ENCODE assay signal across 15 cellular contexts in the genomic region with DNA sequence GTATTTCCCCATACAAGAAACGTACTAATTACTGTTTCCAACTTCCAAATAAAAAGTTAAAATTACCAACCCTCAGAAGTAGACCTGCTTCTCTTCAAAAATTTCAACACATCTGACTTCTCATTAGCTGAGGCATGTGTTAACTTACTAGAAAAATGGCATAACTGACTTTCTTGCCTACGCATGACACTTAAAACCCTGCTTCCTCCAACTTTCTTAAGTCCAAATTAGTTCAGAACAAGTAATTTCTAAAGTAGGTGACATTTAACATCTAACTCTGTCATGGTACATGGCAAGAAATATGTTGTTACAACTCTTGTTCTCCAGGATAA. TPM values are rescaled to one million over a fixed set of nuclear protein-coding genes. Genes with fewer than 3 reads are reported as not detected.
DNase-seq lines count a peak whose midpoint lies in the region; ATAC-seq, FAIRE-seq and TF ChIP-seq lines count a peak whose summit lies in the region.
"Had no signal": no experiment of that assay in that cellular context is flagged by ENCODE, and none has a peak within 500 bp of the region (broad histone marks: within the 10 kb centered on the region; RNA-seq: fewer than 3 reads in every experiment).

No MANE protein-coding gene starts in this region.

- H3K4me2 ChIP-seq in MM.1S (ENCODE audit: low read depth, low read length), result peak overlapping the region; percentile 87; the same call in 1 of the 2 replicates
- peak overlapping the region; percentile 89 for H3K4me2 ChIP-seq in GM12878 (ENCODE audit: control insufficient read depth, insufficient read depth)
- H3K4me2 ChIP-seq in smooth muscle cell, result peak overlapping the region; percentile 86
- no peak overlapping the region; the same call in 1 of the 2 replicates for H3K4me2 ChIP-seq in OCI-LY7 (ENCODE audit: low read length)

- H3K9ac ChIP-seq in MM.1S (ENCODE audit: low read length), result no peak overlapping the region
- no peak overlapping the region; the same call in none of the 2 replicates for H3K9ac ChIP-seq in GM12878 (ENCODE audit: control insufficient read depth, insufficient read depth, low read length)
- H3K9ac ChIP-seq in smooth muscle cell (ENCODE audit: low read depth), result no peak overlapping the region

- intact Hi-C loops in GM12878 (cut with micrococcal nuclease; ENCODE audit: unreplicated experiment) (no loop called here), OCI-LY7 (cut with micrococcal nuclease; ENCODE audit: unreplicated experiment) (no loop called here)

- H3K9me2 ChIP-seq in MM.1S (replicated peaks; ENCODE audit: insufficient read depth, low read length) (no peaks in the 10 kb centered on the region), OCI-LY7 (ENCODE audit: insufficient read depth, low read length) (no peaks in the 10 kb centered on the region)

- peaks cover 42% of the 10 kb centered on the region for H3F3A ChIP-seq in MM.1S (ENCODE audit: insufficient read depth, low read length)
- peaks cover 30% of the 10 kb centered on the region for H3F3A ChIP-seq in smooth muscle cell (ENCODE audit: low read depth)

- no peak for ATAC-seq in activated CD8-positive, alpha-beta memory T cell treated with anti-CD3 and anti-CD28 coated beads, Interleukin-2, amount 10 ng/mL, durations not matched to agents 7 days and 5 days
- ATAC-seq in GM12878 (no peak), GM21423 (IDR thresholded peaks at IDR 0.05; ENCODE audit: unreplicated experiment) (no peak)
- ATAC-seq: body of pancreas, PC-3 had no signal

- peak overlapping the region; percentile 12 for H3K4me3 Mint-ChIP-seq in activated CD8-positive, alpha-beta memory T cell treated with anti-CD3 and anti-CD28 coated beads, Interleukin-2, amount 10 ng/mL, durations not matched to agents 7 days and 5 days

- H3K36me3 Mint-ChIP-seq in activated CD8-positive, alpha-beta memory T cell treated with anti-CD3 and anti-CD28 coated beads, Interleukin-2, amount 10 ng/mL, durations not matched to agents 7 days and 5 days, result peaks cover 9% of the 10 kb centered on the region

- no peak for TF ChIP-seq EP300 in GM12878 (IDR thresholded peaks at IDR 0.05; ENCODE audit: borderline replicate concordance in 1 of 2, control insufficient read depth in 1 of 2, low read depth in 2 of 2, low read length in 2 of 2)

- H4K20me1 ChIP-seq in MM.1S (ENCODE audit: insufficient read depth, low read length), result peaks cover 93% of the 10 kb centered on the region
- H4K20me1 ChIP-seq in GM12878 (ENCODE audit: control insufficient read depth, insufficient read depth), result peaks cover 39% of the 10 kb centered on the region
- H4K20me1 ChIP-seq in smooth muscle cell (ENCODE audit: low read depth), result peaks cover 95% of the 10 kb centered on the region
- peaks cover 77% of the 10 kb centered on the region for H4K20me1 ChIP-seq in OCI-LY7 (ENCODE audit: insufficient read depth, low read length)

- no peaks in the 10 kb centered on the region for H3K36me3 ChIP-seq in MM.1S (replicated peaks; ENCODE audit: insufficient read depth, low read length)
- H3K36me3 ChIP-seq in GM12878 (ENCODE audit: control insufficient read depth in 2 of 2, insufficient read depth in 2 of 2, low read length in 1 of 2), result peaks cover 1 to 2% of the 10 kb centered on the region in 2 experiments; a peak in 2 of 4 replicates
- no peaks in the 10 kb centered on the region for H3K36me3 ChIP-seq in smooth muscle cell (ENCODE audit: low read depth)
- H3K36me3 ChIP-seq in OCI-LY7 (ENCODE audit: insufficient read depth, low read length), result no peaks in the 10 kb centered on the region; the same call in 1 of the 2 replicates

- H2AFZ ChIP-seq in MM.1S (ENCODE audit: low read length) (no peak overlapping the region), GM12878 (ENCODE audit: control insufficient read depth, low read depth, low read length) (no peak overlapping the region), smooth muscle cell (ENCODE audit: low read depth) (no peak overlapping the region), OCI-LY7 (ENCODE audit: low read length) (no peak overlapping the region)

- H3K27ac Mint-ChIP-seq in activated CD8-positive, alpha-beta memory T cell treated with anti-CD3 and anti-CD28 coated beads, Interleukin-2, amount 10 ng/mL, durations not matched to agents 7 days and 5 days, result peak overlapping the region; percentile 31

- H3K9me3 ChIP-seq in MM.1S (replicated peaks; ENCODE audit: insufficient read depth, low read length), result no peaks in the 10 kb centered on the region
- H3K9me3 ChIP-seq in GM12878 (replicated peaks; ENCODE audit: control insufficient read depth, insufficient read depth, low read length), result no peaks in the 10 kb centered on the region
- no peaks in the 10 kb centered on the region for H3K9me3 ChIP-seq in smooth muscle cell (replicated peaks; ENCODE audit: low read depth)
- H3K9me3 ChIP-seq in OCI-LY7 (ENCODE audit: low read length), result no peaks in the 10 kb centered on the region
- H3K9me3 ChIP-seq: body of pancreas, testis had no signal

- in situ Hi-C loops in GM12878 (cut with MboI), result no loop called here

- TF ChIP-seq RAD21 in GM12878 (IDR thresholded peaks at IDR 0.05; ENCODE audit: insufficient read depth, low read depth, low read length), result no peak

- FAIRE-seq in GM12878 (lab: Jason Lieb, UNC), result no peak
- FAIRE-seq: D721Med had no signal

- RAD21 ChIA-PET in GM12878 (lab: Charles Lee; ENCODE audit: unreplicated experiment), result interaction anchor here (0.5 to 1.8 kb wide), 2 partner anchors 13 to 20 kb away, joined by 3 to 5 read pairs; no protein-coding TSS in a partner anchor

- BruUV-seq in GM12878 (replicated peaks; lab: Mats Ljungman, UMichigan) (no TSS peak), OCI-LY7 (replicated peaks; lab: Mats Ljungman, UMichigan) (no TSS peak)

- TF ChIP-seq POLR2A in GM12878 (IDR thresholded peaks at IDR 0.05; ENCODE audit: low read depth, low read length), result no peak

- H3K79me2 ChIP-seq in MM.1S (ENCODE audit: low read length) (peaks cover 97% of the 10 kb centered on the region), GM12878 (ENCODE audit: control insufficient read depth, insufficient read depth, low read length) (peaks cover 94% of the 10 kb centered on the region), smooth muscle cell (ENCODE audit: low read depth) (peaks cover 95% of the 10 kb centered on the region), OCI-LY7 (ENCODE audit: insufficient read depth, low read depth, low read length) (peaks cover 84% of the 10 kb centered on the region)

- WGBS in GM12878 (ENCODE audit: insufficient coverage, insufficient replicate concordance, low lambda C conversion rate, missing lambda C conversion rate), result 90% methylated on average over 2 of the region's 2 CpGs
- 25% methylated on average over 2 of the region's 2 CpGs for WGBS in smooth muscle cell (ENCODE audit: low lambda C conversion rate)

- H3K27me3 ChIP-seq in MM.1S (replicated peaks; ENCODE audit: insufficient read depth, low read length), result no peaks in the 10 kb centered on the region
- H3K27me3 ChIP-seq in GM12878 (replicated peaks in 1 of 2; ENCODE audit: control insufficient read depth in 2 of 2, insufficient read depth in 2 of 2, low read length in 1 of 2), result no peaks in the 10 kb centered on the region
- no peaks in the 10 kb centered on the region for H3K27me3 ChIP-seq in smooth muscle cell (ENCODE audit: low read depth)
- H3K27me3 ChIP-seq: body of pancreas, testis had no signal

- no peak for TF ChIP-seq CTCF in MM.1S (IDR thresholded peaks at IDR 0.05; ENCODE audit: low read length)
- no peak for TF ChIP-seq CTCF in GM12878 (IDR thresholded peaks at IDR 0.05 in 2 of 3, conservative IDR thresholded peaks at IDR 0.05 in 1 of 3; ENCODE audit: control insufficient read depth in 2 of 3, extremely low read depth in 1 of 3, insufficient read depth in 1 of 3, low read depth in 3 of 3, low read length in 3 of 3)
- TF ChIP-seq CTCF in smooth muscle cell (IDR thresholded peaks at IDR 0.05; ENCODE audit: borderline replicate concordance, insufficient read depth, poor library complexity, severe bottlenecking), result no peak
- no peak for TF ChIP-seq CTCF in OCI-LY7 (conservative IDR thresholded peaks at IDR 0.05; ENCODE audit: low read length)

- H3K27me3 Mint-ChIP-seq in activated CD8-positive, alpha-beta memory T cell treated with anti-CD3 and anti-CD28 coated beads, Interleukin-2, amount 10 ng/mL, durations not matched to agents 7 days and 5 days, result no peaks in the 10 kb centered on the region

- H3K4me1 ChIP-seq in MM.1S (ENCODE audit: low read length) (peaks cover 55% of the 10 kb centered on the region), GM12878 (ENCODE audit: control insufficient read depth, insufficient read depth, low read length) (peaks cover 51% of the 10 kb centered on the region), smooth muscle cell (ENCODE audit: low read depth) (peaks cover 57% of the 10 kb centered on the region), OCI-LY7 (ENCODE audit: insufficient read depth, low read length, poor library complexity, severe bottlenecking) (peaks cover 66% of the 10 kb centered on the region)

- POLR2A ChIA-PET in GM12878 (lab: Charles Lee) (interaction anchor here (1.0 to 1.5 kb wide), 2 partner anchors 9 to 14 kb away, joined by 3 to 5 read pairs; no protein-coding TSS in a partner anchor), OCI-LY7 (lab: Charles Lee) (no interaction called here)

- no peak for DNase-seq in activated CD8-positive, alpha-beta memory T cell treated with anti-CD3 and anti-CD28 coated beads, Interleukin-2, amount 10 ng/mL, durations not matched to agents 7 days and 5 days
- DNase-seq in activated CD8-positive, alpha-beta memory T cell treated with anti-CD3 and anti-CD28 coated beads, Interleukin-2, amount 50 U/mL, for 4 hours, result no peak
- DNase-seq in MM.1S, result no peak
- no peak for DNase-seq in GM12878 (ENCODE audit: low read depth, low spot score)
- no peak for DNase-seq in smooth muscle cell (lab: John Stamatoyannopoulos, UW; ENCODE audit: unreplicated experiment)
- DNase-seq in OCI-LY7 (ENCODE audit: low spot score), result no peak
- DNase-seq in NK-92 treated with Interleukin-12 subunit alpha and Interleukin-12 subunit beta, amount 100 ng/mL, for 24 hours (lab: John Stamatoyannopoulos, UW), result no peak
- DNase-seq: activated CD4-positive, alpha-beta T cell treated with anti-CD3 and anti-CD28 coated beads for 4 hours; activated effector memory CD4-positive, alpha-beta T cell treated with anti-CD3 and anti-CD28 coated beads, Interleukin-2, amount 50 U/mL, for 16 hours; body of pancreas; mammary epithelial cell; PC-3; testis had no signal

- peaks cover 87% of the 10 kb centered on the region for H3K4me1 Mint-ChIP-seq in activated CD8-positive, alpha-beta memory T cell treated with anti-CD3 and anti-CD28 coated beads, Interleukin-2, amount 10 ng/mL, durations not matched to agents 7 days and 5 days

- SMC1A ChIA-PET in GM12878 (lab: Charles Lee; ENCODE audit: uncharacterized antibody, unreplicated experiment), result interaction anchor here (1.0 kb wide), 1 partner anchor 9 kb away, joined by 5 read pairs; no protein-coding TSS in a partner anchor

- H3K27ac ChIP-seq in MM.1S (ENCODE audit: low read length) (no peak overlapping the region), GM12878 (ENCODE audit: control insufficient read depth, insufficient read depth) (no peak overlapping the region; the same call in 1 of the 2 replicates), smooth muscle cell (ENCODE audit: low read depth) (peak overlapping the region; percentile 92), OCI-LY7 (ENCODE audit: low read depth, low read length, poor library complexity, severe bottlenecking) (no peak overlapping the region)

- CTCF ChIA-PET in activated CD8-positive, alpha-beta memory T cell treated with anti-CD3 and anti-CD28 coated beads, Interleukin-2, amount 10 ng/mL, durations not matched to agents 7 days and 5 days (lab: Charles Lee), result interaction anchor here (1.7 kb wide), 1 partner anchor 21 kb away, joined by 7 read pairs; no protein-coding TSS in a partner anchor
- CTCF ChIA-PET in GM12878 (lab: Yijun Ruan, JAX), result interaction anchor here (0.7 to 2.9 kb wide), 4 partner anchors 8 to 177 kb away, joined by 4 to 11 read pairs (median 4); no protein-coding TSS in a partner anchor
- CTCF ChIA-PET in OCI-LY7 (lab: Charles Lee; ENCODE audit: unreplicated experiment), result no interaction called here

- no peaks in the 10 kb centered on the region for H3K9me3 Mint-ChIP-seq in activated CD8-positive, alpha-beta memory T cell treated with anti-CD3 and anti-CD28 coated beads, Interleukin-2, amount 10 ng/mL, durations not matched to agents 7 days and 5 days (ENCODE audit: low read depth)

- H3K4me3 ChIP-seq in MM.1S (ENCODE audit: low read length) (no peak overlapping the region), GM12878 (peak overlapping the region; percentile 28; the same call in 1 of the 2 replicates), smooth muscle cell (no peak overlapping the region), OCI-LY7 (ENCODE audit: low read depth, low read length, poor library complexity, severe bottlenecking) (no peak overlapping the region)
- H3K4me3 ChIP-seq: body of pancreas, testis had no signal

RNA-seq across cellular contexts. Expression of gene USP7, which starts 6.7 kb away (rescaled TPM):
- 100 to 1,000 TPM; 159 to 179 TPM for total RNA-seq in activated CD8-positive, alpha-beta memory T cell treated with anti-CD3 and anti-CD28 coated beads, Interleukin-2, amount 10 ng/mL, durations not matched to agents 7 days and 5 days
- 276 and 307 TPM in 2 replicates for total RNA-seq in GM12878 (2013; cell fraction: nucleolus; rRNA removed)
- total RNA-seq in GM12878 (2014; rRNA removed), result 74.3 and 81.3 TPM in 2 replicates
- 68.0 and 68.9 TPM in 2 replicates for total RNA-seq in GM12878 (2014; rRNA removed; fragmentation: Illumina TruSeq; extraction: Trizol)
- 133 and 138 TPM in 2 replicates for total RNA-seq in GM12878 (2021)
- polyA plus RNA-seq in GM12878 (2011; ENCODE audit: low read depth), result 52.7 TPM
- polyA plus RNA-seq in GM12878 (2011; rRNA removed), result 86.4 and 100 TPM in 2 replicates
- 24.9 and 31.7 TPM in 2 replicates for polyA plus RNA-seq in GM12878 (2011; cell fraction: cytosol; rRNA removed)
- polyA plus RNA-seq in GM12878 (2011; cell fraction: nucleus; rRNA removed), result 137 and 156 TPM in 2 replicates
- 86.1 and 88.3 TPM in 2 replicates for polyA plus RNA-seq in GM12878 (2012)
- 107 and 144 TPM in 2 replicates for polyA plus RNA-seq in GM12878 (2014; fragmentation: Illumina TruSeq; extraction: Trizol)
- 10 to 100 TPM; 20.8 to 25.0 TPM for polyA plus RNA-seq in GM12878 (2014; fragmentation: Nextera tagmentation; extraction: Ambion mirVana)
- 53.0 and 57.4 TPM in 2 replicates for polyA plus RNA-seq in GM12878 (2014; rRNA removed)
- polyA plus RNA-seq in GM12878 (2016; fragmentation: Nextera tagmentation; extraction: Ambion mirVana), result 10 to 100 TPM; 16.2 to 18.6 TPM
- 132 and 155 TPM in 2 replicates for polyA minus RNA-seq in GM12878 (2011; rRNA and poly(A)+ RNA removed)
- 44.8 and 51.1 TPM in 2 replicates for polyA minus RNA-seq in GM12878 (2011; cell fraction: cytosol; rRNA and poly(A)+ RNA removed)
- polyA minus RNA-seq in GM12878 (2011; cell fraction: nucleus; rRNA and poly(A)+ RNA removed), result 130 and 190 TPM in 2 replicates
- total RNA-seq in smooth muscle cell, result 50.7 and 60.8 TPM in 2 replicates
- polyA plus RNA-seq in smooth muscle cell, result 52.1 and 55.6 TPM in 2 replicates
- 46.4 and 61.5 TPM in 2 replicates for total RNA-seq in OCI-LY7 (2014; rRNA removed; shearing (Covaris generic))
- total RNA-seq in OCI-LY7 (2022), result 127 and 132 TPM in 2 replicates
